In the genomic region with DNA sequence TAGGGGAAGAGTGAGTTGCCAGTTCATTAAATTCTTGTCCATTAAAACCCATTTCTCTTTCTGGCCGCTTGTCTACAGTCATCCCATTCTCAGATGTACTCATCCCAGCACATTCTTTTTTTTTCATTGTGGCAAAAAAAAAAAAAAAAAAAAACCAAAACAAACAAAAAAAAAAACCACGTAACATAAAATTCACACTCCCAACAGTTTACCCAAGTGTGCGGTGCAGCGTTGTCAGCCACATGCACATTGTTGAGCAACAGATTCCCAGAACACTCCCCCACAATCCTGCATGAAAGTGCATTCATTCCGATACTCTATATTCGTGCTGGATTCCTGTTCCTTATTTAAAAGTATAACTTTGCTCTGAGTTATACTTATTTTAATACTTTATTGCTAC, we compare ENCODE assay signal across 17 cellular contexts.
"Had no signal": no experiment of that assay in that cellular context is flagged by ENCODE, and none has a peak within 500 bp of the region (broad histone marks: within the 10 kb centered on the region; RNA-seq: fewer than 3 reads in every experiment).

No MANE protein-coding gene starts in this region.

- H3K4me1 Mint-ChIP-seq: naive B cell had no signal

- H3K4me3 Mint-ChIP-seq: activated CD8-positive, alpha-beta T cell treated with anti-CD3 and anti-CD28 coated beads, Interleukin-2, amount 10 ng/mL, durations not matched to agents 7 days and 5 days; activated naive CD8-positive, alpha-beta T cell treated with anti-CD3 and anti-CD28 coated beads, Interleukin-2, amount 10 ng/mL, durations not matched to agents 7 days and 5 days; naive B cell had no signal

- H3K4me3 ChIP-seq: ascending aorta, cardiac muscle cell, esophagus muscularis mucosa, hepatocyte, upper lobe of left lung had no signal

- H3K9me3 Mint-ChIP-seq: activated naive CD8-positive, alpha-beta T cell treated with anti-CD3 and anti-CD28 coated beads, Interleukin-2, amount 10 ng/mL, durations not matched to agents 7 days and 5 days; naive B cell had no signal

- ATAC-seq: activated CD8-positive, alpha-beta T cell treated with anti-CD3 and anti-CD28 coated beads, Interleukin-2, amount 10 ng/mL, durations not matched to agents 7 days and 5 days; right cardiac atrium had no signal

- DNase-seq: activated CD4-positive, alpha-beta T cell treated with anti-CD3 and anti-CD28 coated beads for 1 hour; activated CD8-positive, alpha-beta memory T cell treated with anti-CD3 and anti-CD28 coated beads, Interleukin-2, amount 50 U/mL, for 48 hours; activated CD8-positive, alpha-beta T cell treated with anti-CD3 and anti-CD28 coated beads, Interleukin-2, amount 10 ng/mL, durations not matched to agents 7 days and 5 days; activated naive CD8-positive, alpha-beta T cell treated with anti-CD3 and anti-CD28 coated beads, Interleukin-2, amount 10 ng/mL, durations not matched to agents 7 days and 5 days; kidney glomerular epithelial cell; naive B cell; nucleus accumbens; right cardiac atrium; stimulated activated CD4-positive, alpha-beta T cell treated with anti-CD3 and anti-CD28 coated beads, Interleukin-2, amount 100 ng/mL, for 24 hours; stimulated activated naive CD4-positive, alpha-beta T cell; substantia nigra; upper lobe of left lung had no signal

- H3K27ac Mint-ChIP-seq: activated CD8-positive, alpha-beta T cell treated with anti-CD3 and anti-CD28 coated beads, Interleukin-2, amount 10 ng/mL, durations not matched to agents 7 days and 5 days; activated naive CD8-positive, alpha-beta T cell treated with anti-CD3 and anti-CD28 coated beads, Interleukin-2, amount 10 ng/mL, durations not matched to agents 7 days and 5 days; naive B cell; progenitor cell of endocrine pancreas had no signal

- H3K36me3 Mint-ChIP-seq: activated naive CD8-positive, alpha-beta T cell treated with anti-CD3 and anti-CD28 coated beads, Interleukin-2, amount 10 ng/mL, durations not matched to agents 7 days and 5 days; naive B cell had no signal
